ENCODE assay signal across 1 cellular context in the genomic region with DNA sequence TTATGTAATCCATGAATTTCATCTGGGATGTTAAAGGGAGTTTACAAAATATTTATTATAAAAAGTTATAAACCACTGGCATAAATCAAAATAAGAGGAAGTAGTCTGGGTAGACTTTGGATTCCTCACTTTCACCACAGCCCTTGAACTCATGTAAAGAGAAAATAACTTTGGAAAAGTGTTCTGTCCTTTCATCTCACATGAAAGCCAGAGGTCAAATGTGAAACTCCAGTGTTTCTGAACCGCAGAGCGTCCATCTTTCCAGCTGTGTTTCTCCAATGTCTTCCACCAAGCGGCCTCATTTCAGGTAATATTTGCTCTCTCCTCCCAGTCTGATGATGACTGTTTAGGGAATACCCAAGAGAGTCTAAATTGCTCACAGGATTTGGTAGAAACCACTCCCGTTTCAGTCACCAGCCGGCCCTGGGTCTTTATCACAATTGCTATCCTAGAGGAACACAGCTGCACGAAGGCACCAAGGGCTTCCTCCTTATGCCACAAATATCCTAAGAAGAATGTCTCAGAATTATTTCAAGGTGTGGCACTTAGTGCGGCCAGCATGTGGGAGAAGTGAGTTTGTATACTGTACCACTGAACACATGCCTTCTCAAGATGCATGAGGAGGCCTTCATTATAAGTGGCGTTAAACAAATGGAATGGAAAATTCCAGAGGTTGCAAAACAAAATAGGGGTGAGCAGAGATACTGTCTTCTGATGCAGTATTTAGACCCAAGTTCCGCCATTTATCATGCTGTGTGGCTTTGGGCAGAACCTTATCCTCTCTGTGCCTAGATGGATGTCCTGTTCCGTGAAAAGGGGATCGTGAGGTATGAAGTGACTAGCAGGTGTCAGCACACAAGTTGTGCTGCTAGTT.
TF ChIP-seq lines count a peak whose summit lies in the region.

No MANE protein-coding gene starts in this region.

TF ChIP-seq in HepG2, 621 proteins besides CTCF, POLR2A, EP300 and RAD21 (continued from another document and continues in another):
- TF ChIP-seq LCORL (IDR thresholded peaks at IDR 0.05) = no peak
- 0 out of 2 replicates have a peak, but pooled peaks have one; percentile 7 for TF ChIP-seq LCORL (CRISPR knock-in tag; IDR thresholded peaks at IDR 0.05)
- TF ChIP-seq ZMYM4 (CRISPR knock-in tag; IDR thresholded peaks at IDR 0.05) = no peak
- TF ChIP-seq, protein P1, sequence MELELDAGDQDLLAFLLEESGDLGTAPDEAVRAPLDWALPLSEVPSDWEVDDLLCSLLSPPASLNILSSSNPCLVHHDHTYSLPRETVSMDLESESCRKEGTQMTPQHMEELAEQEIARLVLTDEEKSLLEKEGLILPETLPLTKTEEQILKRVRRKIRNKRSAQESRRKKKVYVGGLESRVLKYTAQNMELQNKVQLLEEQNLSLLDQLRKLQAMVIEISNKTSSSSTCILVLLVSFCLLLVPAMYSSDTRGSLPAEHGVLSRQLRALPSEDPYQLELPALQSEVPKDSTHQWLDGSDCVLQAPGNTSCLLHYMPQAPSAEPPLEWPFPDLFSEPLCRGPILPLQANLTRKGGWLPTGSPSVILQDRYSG (CRISPR knock-in tag; IDR thresholded peaks at IDR 0.05) = 0 out of 2 replicates have a peak, but pooled peaks have one; percentile 53
- TF ChIP-seq CBFB (CRISPR knock-in tag; IDR thresholded peaks at IDR 0.05) = 0 out of 2 replicates have a peak, but pooled peaks have one; percentile 7
- TF ChIP-seq, protein P2, sequence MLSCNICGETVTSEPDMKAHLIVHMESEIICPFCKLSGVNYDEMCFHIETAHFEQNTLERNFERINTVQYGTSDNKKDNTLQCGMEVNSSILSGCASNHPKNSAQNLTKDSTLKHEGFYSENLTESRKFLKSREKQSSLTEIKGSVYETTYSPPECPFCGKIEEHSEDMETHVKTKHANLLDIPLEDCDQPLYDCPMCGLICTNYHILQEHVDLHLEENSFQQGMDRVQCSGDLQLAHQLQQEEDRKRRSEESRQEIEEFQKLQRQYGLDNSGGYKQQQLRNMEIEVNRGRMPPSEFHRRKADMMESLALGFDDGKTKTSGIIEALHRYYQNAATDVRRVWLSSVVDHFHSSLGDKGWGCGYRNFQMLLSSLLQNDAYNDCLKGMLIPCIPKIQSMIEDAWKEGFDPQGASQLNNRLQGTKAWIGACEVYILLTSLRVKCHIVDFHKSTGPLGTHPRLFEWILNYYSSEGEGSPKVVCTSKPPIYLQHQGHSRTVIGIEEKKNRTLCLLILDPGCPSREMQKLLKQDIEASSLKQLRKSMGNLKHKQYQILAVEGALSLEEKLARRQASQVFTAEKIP (CRISPR knock-in tag; IDR thresholded peaks at IDR 0.05; ENCODE audit: borderline replicate concordance) = no peak
- peak; percentile 62; the same call in 1 of the 2 replicates for TF ChIP-seq NR2C2 (CRISPR knock-in tag; IDR thresholded peaks at IDR 0.05; ENCODE audit: borderline replicate concordance)
- no peak for TF ChIP-seq ZFYVE20 (CRISPR knock-in tag; IDR thresholded peaks at IDR 0.05; ENCODE audit: borderline replicate concordance, low read depth)
- TF ChIP-seq ISL2 (CRISPR knock-in tag; IDR thresholded peaks at IDR 0.05) = peak; percentile 43; the same call in 1 of the 2 replicates
- TF ChIP-seq, protein P3, sequence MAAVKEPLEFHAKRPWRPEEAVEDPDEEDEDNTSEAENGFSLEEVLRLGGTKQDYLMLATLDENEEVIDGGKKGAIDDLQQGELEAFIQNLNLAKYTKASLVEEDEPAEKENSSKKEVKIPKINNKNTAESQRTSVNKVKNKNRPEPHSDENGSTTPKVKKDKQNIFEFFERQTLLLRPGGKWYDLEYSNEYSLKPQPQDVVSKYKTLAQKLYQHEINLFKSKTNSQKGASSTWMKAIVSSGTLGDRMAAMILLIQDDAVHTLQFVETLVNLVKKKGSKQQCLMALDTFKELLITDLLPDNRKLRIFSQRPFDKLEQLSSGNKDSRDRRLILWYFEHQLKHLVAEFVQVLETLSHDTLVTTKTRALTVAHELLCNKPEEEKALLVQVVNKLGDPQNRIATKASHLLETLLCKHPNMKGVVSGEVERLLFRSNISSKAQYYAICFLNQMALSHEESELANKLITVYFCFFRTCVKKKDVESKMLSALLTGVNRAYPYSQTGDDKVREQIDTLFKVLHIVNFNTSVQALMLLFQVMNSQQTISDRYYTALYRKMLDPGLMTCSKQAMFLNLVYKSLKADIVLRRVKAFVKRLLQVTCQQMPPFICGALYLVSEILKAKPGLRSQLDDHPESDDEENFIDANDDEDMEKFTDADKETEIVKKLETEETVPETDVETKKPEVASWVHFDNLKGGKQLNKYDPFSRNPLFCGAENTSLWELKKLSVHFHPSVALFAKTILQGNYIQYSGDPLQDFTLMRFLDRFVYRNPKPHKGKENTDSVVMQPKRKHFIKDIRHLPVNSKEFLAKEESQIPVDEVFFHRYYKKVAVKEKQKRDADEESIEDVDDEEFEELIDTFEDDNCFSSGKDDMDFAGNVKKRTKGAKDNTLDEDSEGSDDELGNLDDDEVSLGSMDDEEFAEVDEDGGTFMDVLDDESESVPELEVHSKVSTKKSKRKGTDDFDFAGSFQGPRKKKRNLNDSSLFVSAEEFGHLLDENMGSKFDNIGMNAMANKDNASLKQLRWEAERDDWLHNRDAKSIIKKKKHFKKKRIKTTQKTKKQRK (IDR thresholded peaks at IDR 0.05; ENCODE audit: low read length) = no peak
- TF ChIP-seq, protein P4, sequence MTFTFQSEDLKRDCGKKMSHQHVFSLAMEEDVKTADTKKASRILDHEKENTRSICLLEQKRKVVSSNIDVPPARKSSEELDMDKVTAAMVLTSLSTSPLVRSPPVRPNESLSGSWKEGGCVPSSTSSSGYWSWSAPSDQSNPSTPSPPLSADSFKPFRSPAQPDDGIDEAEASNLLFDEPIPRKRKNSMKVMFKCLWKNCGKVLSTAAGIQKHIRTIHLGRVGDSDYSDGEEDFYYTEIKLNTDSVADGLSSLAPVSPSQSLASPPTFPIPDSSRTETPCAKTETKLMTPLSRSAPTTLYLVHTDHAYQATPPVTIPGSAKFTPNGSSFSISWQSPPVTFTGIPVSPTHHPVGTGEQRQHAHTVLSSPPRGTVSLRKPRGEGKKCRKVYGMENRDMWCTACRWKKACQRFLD (CRISPR knock-in tag; IDR thresholded peaks at IDR 0.05; ENCODE audit: borderline replicate concordance) = no peak
- TF ChIP-seq, protein P5, sequence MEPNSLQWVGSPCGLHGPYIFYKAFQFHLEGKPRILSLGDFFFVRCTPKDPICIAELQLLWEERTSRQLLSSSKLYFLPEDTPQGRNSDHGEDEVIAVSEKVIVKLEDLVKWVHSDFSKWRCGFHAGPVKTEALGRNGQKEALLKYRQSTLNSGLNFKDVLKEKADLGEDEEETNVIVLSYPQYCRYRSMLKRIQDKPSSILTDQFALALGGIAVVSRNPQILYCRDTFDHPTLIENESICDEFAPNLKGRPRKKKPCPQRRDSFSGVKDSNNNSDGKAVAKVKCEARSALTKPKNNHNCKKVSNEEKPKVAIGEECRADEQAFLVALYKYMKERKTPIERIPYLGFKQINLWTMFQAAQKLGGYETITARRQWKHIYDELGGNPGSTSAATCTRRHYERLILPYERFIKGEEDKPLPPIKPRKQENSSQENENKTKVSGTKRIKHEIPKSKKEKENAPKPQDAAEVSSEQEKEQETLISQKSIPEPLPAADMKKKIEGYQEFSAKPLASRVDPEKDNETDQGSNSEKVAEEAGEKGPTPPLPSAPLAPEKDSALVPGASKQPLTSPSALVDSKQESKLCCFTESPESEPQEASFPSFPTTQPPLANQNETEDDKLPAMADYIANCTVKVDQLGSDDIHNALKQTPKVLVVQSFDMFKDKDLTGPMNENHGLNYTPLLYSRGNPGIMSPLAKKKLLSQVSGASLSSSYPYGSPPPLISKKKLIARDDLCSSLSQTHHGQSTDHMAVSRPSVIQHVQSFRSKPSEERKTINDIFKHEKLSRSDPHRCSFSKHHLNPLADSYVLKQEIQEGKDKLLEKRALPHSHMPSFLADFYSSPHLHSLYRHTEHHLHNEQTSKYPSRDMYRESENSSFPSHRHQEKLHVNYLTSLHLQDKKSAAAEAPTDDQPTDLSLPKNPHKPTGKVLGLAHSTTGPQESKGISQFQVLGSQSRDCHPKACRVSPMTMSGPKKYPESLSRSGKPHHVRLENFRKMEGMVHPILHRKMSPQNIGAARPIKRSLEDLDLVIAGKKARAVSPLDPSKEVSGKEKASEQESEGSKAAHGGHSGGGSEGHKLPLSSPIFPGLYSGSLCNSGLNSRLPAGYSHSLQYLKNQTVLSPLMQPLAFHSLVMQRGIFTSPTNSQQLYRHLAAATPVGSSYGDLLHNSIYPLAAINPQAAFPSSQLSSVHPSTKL (CRISPR knock-in tag; IDR thresholded peaks at IDR 0.05) = peak; percentile 43; the same call in 1 of the 2 replicates
- no peak for TF ChIP-seq TRIM24 (CRISPR knock-in tag; IDR thresholded peaks at IDR 0.05)
- TF ChIP-seq, protein P6, sequence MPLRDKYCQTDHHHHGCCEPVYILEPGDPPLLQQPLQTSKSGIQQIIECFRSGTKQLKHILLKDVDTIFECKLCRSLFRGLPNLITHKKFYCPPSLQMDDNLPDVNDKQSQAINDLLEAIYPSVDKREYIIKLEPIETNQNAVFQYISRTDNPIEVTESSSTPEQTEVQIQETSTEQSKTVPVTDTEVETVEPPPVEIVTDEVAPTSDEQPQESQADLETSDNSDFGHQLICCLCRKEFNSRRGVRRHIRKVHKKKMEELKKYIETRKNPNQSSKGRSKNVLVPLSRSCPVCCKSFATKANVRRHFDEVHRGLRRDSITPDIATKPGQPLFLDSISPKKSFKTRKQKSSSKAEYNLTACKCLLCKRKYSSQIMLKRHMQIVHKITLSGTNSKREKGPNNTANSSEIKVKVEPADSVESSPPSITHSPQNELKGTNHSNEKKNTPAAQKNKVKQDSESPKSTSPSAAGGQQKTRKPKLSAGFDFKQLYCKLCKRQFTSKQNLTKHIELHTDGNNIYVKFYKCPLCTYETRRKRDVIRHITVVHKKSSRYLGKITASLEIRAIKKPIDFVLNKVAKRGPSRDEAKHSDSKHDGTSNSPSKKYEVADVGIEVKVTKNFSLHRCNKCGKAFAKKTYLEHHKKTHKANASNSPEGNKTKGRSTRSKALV (CRISPR knock-in tag; IDR thresholded peaks at IDR 0.05) = 0 out of 2 replicates have a peak, but pooled peaks have one; percentile 22
- TF ChIP-seq SRSF4 (IDR thresholded peaks at IDR 0.05; ENCODE audit: low read depth, low read length, poor library complexity, severe bottlenecking) = no peak
- no peak for TF ChIP-seq PLRG1 (conservative IDR thresholded peaks at IDR 0.05)
- TF ChIP-seq, protein P7, sequence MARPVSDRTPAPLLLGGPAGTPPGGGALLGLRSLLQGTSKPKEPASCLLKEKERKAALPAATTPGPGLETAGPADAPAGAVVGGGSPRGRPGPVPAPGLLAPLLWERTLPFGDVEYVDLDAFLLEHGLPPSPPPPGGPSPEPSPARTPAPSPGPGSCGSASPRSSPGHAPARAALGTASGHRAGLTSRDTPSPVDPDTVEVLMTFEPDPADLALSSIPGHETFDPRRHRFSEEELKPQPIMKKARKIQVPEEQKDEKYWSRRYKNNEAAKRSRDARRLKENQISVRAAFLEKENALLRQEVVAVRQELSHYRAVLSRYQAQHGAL (CRISPR knock-in tag; IDR thresholded peaks at IDR 0.05; ENCODE audit: not compliant biosample characterization) = no peak
- peak; percentile 37; the same call in 1 of the 2 replicates for TF ChIP-seq SAP130 (CRISPR knock-in tag; IDR thresholded peaks at IDR 0.05; ENCODE audit: low read depth)
- TF ChIP-seq ZFY (CRISPR knock-in tag; IDR thresholded peaks at IDR 0.05) = 0 out of 2 replicates have a peak, but pooled peaks have one; percentile 21
- TF ChIP-seq ZNF841 (CRISPR knock-in tag; IDR thresholded peaks at IDR 0.05; ENCODE audit: borderline replicate concordance) = no peak
- peak; percentile 78; the same call in 1 of the 2 replicates for TF ChIP-seq ZNF768 (CRISPR knock-in tag; IDR thresholded peaks at IDR 0.05)
- no peak for TF ChIP-seq ZNF329 (CRISPR knock-in tag; IDR thresholded peaks at IDR 0.05; ENCODE audit: low read depth)
- no peak for TF ChIP-seq ZNF235 (CRISPR knock-in tag; IDR thresholded peaks at IDR 0.05; ENCODE audit: borderline replicate concordance)
- TF ChIP-seq RFXAP (CRISPR knock-in tag; IDR thresholded peaks at IDR 0.05; ENCODE audit: borderline replicate concordance) = no peak
- TF ChIP-seq ZNF20 (CRISPR knock-in tag; IDR thresholded peaks at IDR 0.05) = no peak
- TF ChIP-seq ZFP36L2 (CRISPR knock-in tag; IDR thresholded peaks at IDR 0.05) = no peak
- TF ChIP-seq SAFB2 (CRISPR knock-in tag; IDR thresholded peaks at IDR 0.05; ENCODE audit: borderline replicate concordance, low read depth) = no peak
- peak; percentile 13; the same call in 1 of the 2 replicates for TF ChIP-seq STAG1 (CRISPR knock-in tag; IDR thresholded peaks at IDR 0.05)
- TF ChIP-seq AHR (CRISPR knock-in tag; IDR thresholded peaks at IDR 0.05) = no peak
- no peak for TF ChIP-seq ZNF615 (CRISPR knock-in tag; IDR thresholded peaks at IDR 0.05; ENCODE audit: borderline replicate concordance)
- TF ChIP-seq HNRNPUL1 (IDR thresholded peaks at IDR 0.05; ENCODE audit: low read depth, low read length) = no peak
- TF ChIP-seq BCL6 (CRISPR knock-in tag; IDR thresholded peaks at IDR 0.05) = 0 out of 2 replicates have a peak, but pooled peaks have one; percentile 25
- TF ChIP-seq KAT8 (CRISPR knock-in tag; IDR thresholded peaks at IDR 0.05) = peak; percentile 8
- TF ChIP-seq ZNF441 (CRISPR knock-in tag; IDR thresholded peaks at IDR 0.05; ENCODE audit: borderline replicate concordance) = no peak
- no peak for TF ChIP-seq ZMAT3 (CRISPR knock-in tag; conservative IDR thresholded peaks at IDR 0.05)
- no peak for TF ChIP-seq NFE2L2 (IDR thresholded peaks at IDR 0.05; ENCODE audit: low read length)
- TF ChIP-seq, protein P8, sequence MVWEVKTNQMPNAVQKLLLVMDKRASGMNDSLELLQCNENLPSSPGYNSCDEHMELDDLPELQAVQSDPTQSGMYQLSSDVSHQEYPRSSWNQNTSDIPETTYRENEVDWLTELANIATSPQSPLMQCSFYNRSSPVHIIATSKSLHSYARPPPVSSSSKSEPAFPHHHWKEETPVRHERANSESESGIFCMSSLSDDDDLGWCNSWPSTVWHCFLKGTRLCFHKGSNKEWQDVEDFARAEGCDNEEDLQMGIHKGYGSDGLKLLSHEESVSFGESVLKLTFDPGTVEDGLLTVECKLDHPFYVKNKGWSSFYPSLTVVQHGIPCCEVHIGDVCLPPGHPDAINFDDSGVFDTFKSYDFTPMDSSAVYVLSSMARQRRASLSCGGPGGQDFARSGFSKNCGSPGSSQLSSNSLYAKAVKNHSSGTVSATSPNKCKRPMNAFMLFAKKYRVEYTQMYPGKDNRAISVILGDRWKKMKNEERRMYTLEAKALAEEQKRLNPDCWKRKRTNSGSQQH (CRISPR knock-in tag; IDR thresholded peaks at IDR 0.05; ENCODE audit: low read depth) = no peak
- TF ChIP-seq, protein P9, sequence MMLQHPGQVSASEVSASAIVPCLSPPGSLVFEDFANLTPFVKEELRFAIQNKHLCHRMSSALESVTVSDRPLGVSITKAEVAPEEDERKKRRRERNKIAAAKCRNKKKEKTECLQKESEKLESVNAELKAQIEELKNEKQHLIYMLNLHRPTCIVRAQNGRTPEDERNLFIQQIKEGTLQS (CRISPR knock-in tag; IDR thresholded peaks at IDR 0.05) = no peak
- TF ChIP-seq, protein P10, sequence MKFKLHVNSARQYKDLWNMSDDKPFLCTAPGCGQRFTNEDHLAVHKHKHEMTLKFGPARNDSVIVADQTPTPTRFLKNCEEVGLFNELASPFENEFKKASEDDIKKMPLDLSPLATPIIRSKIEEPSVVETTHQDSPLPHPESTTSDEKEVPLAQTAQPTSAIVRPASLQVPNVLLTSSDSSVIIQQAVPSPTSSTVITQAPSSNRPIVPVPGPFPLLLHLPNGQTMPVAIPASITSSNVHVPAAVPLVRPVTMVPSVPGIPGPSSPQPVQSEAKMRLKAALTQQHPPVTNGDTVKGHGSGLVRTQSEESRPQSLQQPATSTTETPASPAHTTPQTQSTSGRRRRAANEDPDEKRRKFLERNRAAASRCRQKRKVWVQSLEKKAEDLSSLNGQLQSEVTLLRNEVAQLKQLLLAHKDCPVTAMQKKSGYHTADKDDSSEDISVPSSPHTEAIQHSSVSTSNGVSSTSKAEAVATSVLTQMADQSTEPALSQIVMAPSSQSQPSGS (CRISPR knock-in tag; IDR thresholded peaks at IDR 0.05) = no peak
- peak; percentile 76 for TF ChIP-seq TCF7 (IDR thresholded peaks at IDR 0.05; ENCODE audit: low read depth)
- peak; percentile 63; the same call in 1 of the 2 replicates for TF ChIP-seq HOXA3 (CRISPR knock-in tag; IDR thresholded peaks at IDR 0.05)
